In the genomic region with DNA sequence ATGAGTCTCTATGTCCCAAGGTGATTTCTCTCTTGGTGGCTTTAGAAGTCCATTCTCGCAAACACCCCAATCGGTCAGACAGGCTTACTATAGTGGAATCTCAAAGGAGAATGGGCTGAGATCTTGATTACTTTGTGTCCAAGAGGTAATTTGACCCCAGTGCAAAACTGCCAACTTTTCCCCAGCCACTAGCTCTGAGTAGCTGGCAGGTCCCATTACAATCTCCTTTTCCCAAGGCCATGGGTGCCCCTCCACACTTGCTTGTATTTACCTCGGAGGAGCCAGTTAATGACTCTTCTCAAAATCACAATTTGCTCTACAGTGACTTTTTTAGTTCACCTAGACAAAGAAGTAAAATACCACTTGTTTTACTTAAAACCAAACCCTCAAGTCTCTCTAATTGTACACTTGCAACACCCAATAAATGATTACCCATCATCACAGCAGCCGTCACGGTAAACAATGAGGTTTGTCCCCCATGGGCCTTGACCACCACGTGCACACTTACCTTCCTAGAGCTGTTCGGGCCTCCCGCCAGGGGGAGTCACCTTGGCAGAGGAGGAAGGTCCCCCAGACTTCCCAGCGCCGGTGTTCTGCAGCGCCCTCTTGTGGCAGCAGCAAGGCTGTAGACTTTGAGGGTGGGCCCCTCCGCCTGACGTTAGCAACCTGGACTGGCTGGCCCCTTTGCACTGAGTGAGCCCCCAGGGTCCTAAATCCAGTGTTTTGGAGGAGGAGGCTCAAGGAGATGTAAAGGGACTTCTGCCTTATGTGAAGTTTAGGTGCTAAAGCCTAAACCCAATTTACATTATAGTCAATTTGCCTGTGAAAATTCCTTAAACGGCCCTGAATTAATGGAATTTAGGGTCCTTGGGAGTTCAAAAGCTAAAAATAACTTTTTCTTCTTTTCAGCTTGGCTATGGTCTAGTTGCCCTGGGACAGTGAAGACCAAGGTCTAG, we compare ENCODE assay signal across 8 cellular contexts. TPM values are rescaled to one million over a fixed set of nuclear protein-coding genes. Genes with fewer than 3 reads are reported as not detected.
DNase-seq lines count a peak whose midpoint lies in the region; ATAC-seq and TF ChIP-seq lines count a peak whose summit lies in the region.

No MANE protein-coding gene starts in this region.

- H3K27ac ChIP-seq in HL-60 (replicated peaks) (no peak overlapping the region), SK-N-SH (ENCODE audit: low read depth in 2 of 2, low read length in 1 of 2) (no peak overlapping the region), iPS DF 6.9 (ENCODE audit: low read length) (no peak overlapping the region)

- no peaks in the 10 kb centered on the region for H3K9me2 ChIP-seq in SK-N-SH

- no peak overlapping the region for H2AFZ ChIP-seq in SK-N-SH (ENCODE audit: low read depth)

- H3K27me3 ChIP-seq in HL-60 (ENCODE audit: insufficient read depth, poor library complexity, severe bottlenecking), result no peaks in the 10 kb centered on the region
- peaks cover 16% of the 10 kb centered on the region; the same call in 1 of the 2 replicates for H3K27me3 ChIP-seq in SK-N-SH (ENCODE audit: insufficient read depth)
- peaks cover 5% of the 10 kb centered on the region; the same call in 1 of the 2 replicates for H3K27me3 ChIP-seq in iPS DF 6.9 (ENCODE audit: control insufficient read depth, insufficient read depth, low read length)

- H3F3A ChIP-seq in SK-N-SH (replicated peaks; ENCODE audit: insufficient read depth), result no peaks in the 10 kb centered on the region

- H3K4me2 ChIP-seq in SK-N-SH, result no peak overlapping the region

- H3K4me1 ChIP-seq in SK-N-SH (ENCODE audit: control insufficient read depth in 1 of 2, insufficient read depth in 2 of 2, low read depth in 1 of 2, low read length in 1 of 2) (no peaks in the 10 kb centered on the region), iPS DF 6.9 (ENCODE audit: control insufficient read depth, insufficient read depth, low read length) (no peaks in the 10 kb centered on the region; the same call in 1 of the 2 replicates)

- TF ChIP-seq RAD21 in SK-N-SH (IDR thresholded peaks at IDR 0.05; ENCODE audit: low read length), result peak; percentile 43

- H3K9me3 Mint-ChIP-seq in activated naive CD4-positive, alpha-beta T cell treated with anti-CD3 and anti-CD28 coated beads for 36 hours, result no peaks in the 10 kb centered on the region

- no peaks in the 10 kb centered on the region for H3K27me3 Mint-ChIP-seq in activated naive CD4-positive, alpha-beta T cell treated with anti-CD3 and anti-CD28 coated beads for 36 hours (ENCODE audit: low read depth)

- H3K9me3 ChIP-seq in SK-N-SH, result no peaks in the 10 kb centered on the region
- no peaks in the 10 kb centered on the region for H3K9me3 ChIP-seq in iPS DF 6.9 (ENCODE audit: control insufficient read depth, insufficient read depth, low read length)

- H3K27ac Mint-ChIP-seq in activated naive CD4-positive, alpha-beta T cell treated with anti-CD3 and anti-CD28 coated beads for 36 hours, result no peak overlapping the region

- 89% methylated on average over 6 of the region's 14 CpGs for WGBS in SK-N-SH (ENCODE audit: low lambda C conversion rate)
- no CpG with 5 or more reads among the region's 14 CpGs for WGBS in iPS DF 6.9 (ENCODE audit: insufficient coverage, insufficient read length)

- no peaks in the 10 kb centered on the region for H3K79me2 ChIP-seq in SK-N-SH (ENCODE audit: insufficient read depth)

- H3K36me3 ChIP-seq in SK-N-SH (replicated peaks in 1 of 2; ENCODE audit: control insufficient read depth in 1 of 2, insufficient read depth in 2 of 2, low read length in 1 of 2) (no peaks in the 10 kb centered on the region), iPS DF 6.9 (ENCODE audit: control insufficient read depth, insufficient read depth, low read length) (no peaks in the 10 kb centered on the region)

- no peak for TF ChIP-seq EP300 in SK-N-SH (IDR thresholded peaks at IDR 0.05; ENCODE audit: borderline replicate concordance in 1 of 2, low read depth in 1 of 2, low read length in 1 of 2)

- ATAC-seq in omental fat pad (ENCODE audit: low FRiP score), result no peak
- ATAC-seq in HG02840 (IDR thresholded peaks at IDR 0.05; ENCODE audit: low FRiP score, unreplicated experiment), result no peak

- peaks cover 3% of the 10 kb centered on the region for H3K4me1 Mint-ChIP-seq in activated naive CD4-positive, alpha-beta T cell treated with anti-CD3 and anti-CD28 coated beads for 36 hours (ENCODE audit: low read depth)

- H4K20me1 ChIP-seq in SK-N-SH (ENCODE audit: insufficient read depth), result no peaks in the 10 kb centered on the region

- H3K4me3 ChIP-seq in GM12864 (ENCODE audit: low read depth, low read length), result no peak overlapping the region
- H3K4me3 ChIP-seq in HL-60 (replicated peaks; ENCODE audit: insufficient read depth, low read length), result no peak overlapping the region
- peak overlapping the region in 1 of 2 experiments; percentile 46; a peak in 1 of 4 replicates for H3K4me3 ChIP-seq in SK-N-SH (ENCODE audit: low read depth in 2 of 2, low read length in 1 of 2)
- H3K4me3 ChIP-seq in iPS DF 6.9 (ENCODE audit: low read length), result no peak overlapping the region

- POLR2A ChIA-PET in SK-N-SH (lab: Yijun Ruan, JAX), result no interaction called here

- no peak overlapping the region for H3K9ac ChIP-seq in SK-N-SH

- CTCF ChIA-PET in SK-N-SH (lab: Yijun Ruan, JAX), result interaction anchor here (0.8 to 5.2 kb wide), 15 partner anchors 9 to 370 kb away, joined by 3 to 47 read pairs (median 5); partner anchors contain the start of gene HDAC11
- CTCF ChIA-PET in activated naive CD4-positive, alpha-beta T cell treated with anti-CD3 and anti-CD28 coated beads for 36 hours (lab: Charles Lee), result interaction anchor here (0.6 to 2.6 kb wide), 21 partner anchors 8 to 938 kb away, joined by 3 to 20 read pairs (median 4); no protein-coding TSS in a partner anchor

- no peak overlapping the region for H3K4me3 Mint-ChIP-seq in activated naive CD4-positive, alpha-beta T cell treated with anti-CD3 and anti-CD28 coated beads for 36 hours

- H3K36me3 Mint-ChIP-seq in activated naive CD4-positive, alpha-beta T cell treated with anti-CD3 and anti-CD28 coated beads for 36 hours (ENCODE audit: low read depth), result no peaks in the 10 kb centered on the region

- intact Hi-C loops in activated naive CD4-positive, alpha-beta T cell treated with anti-CD3 and anti-CD28 coated beads for 36 hours (cut with micrococcal nuclease), result loop anchor here (1.0 kb wide), 1 partner anchor 369 kb away; no protein-coding TSS in a partner anchor

- TF ChIP-seq CTCF in GM12864 (IDR thresholded peaks at IDR 0.05; ENCODE audit: low read depth, low read length, missing control alignments), result peak; percentile 93
- TF ChIP-seq CTCF in HL-60 (IDR thresholded peaks at IDR 0.05; ENCODE audit: insufficient read depth, low read length), result peak; percentile 43
- peak; percentile 61 for TF ChIP-seq CTCF in SK-N-SH (IDR thresholded peaks at IDR 0.05)
- TF ChIP-seq CTCF in omental fat pad (IDR thresholded peaks at IDR 0.05), result no peak

- DNase-seq in GM12864 (ENCODE audit: low read depth) (peak; percentile 42), HL-60 (ENCODE audit: low read depth in 1 of 2, low spot score in 1 of 2) (peak; percentile 60 to 69), SK-N-SH (peak; percentile 72), iPS DF 6.9 (ENCODE audit: low read depth, low spot score) (peak; percentile 87), omental fat pad (ENCODE audit: low spot score) (no peak)
- DNase-seq in activated naive CD4-positive, alpha-beta T cell treated with anti-CD3 and anti-CD28 coated beads for 36 hours, result peak; percentile 85
- DNase-seq in stimulated activated CD4-positive, alpha-beta T cell treated with anti-CD3 and anti-CD28 coated beads, TNF-alpha, amount 100 ng/mL, for 1 hour (ENCODE audit: low read depth in 3 of 3, low spot score in 1 of 3), result peak in 2 of 3 donors; percentile 48 to 59

TF ChIP-seq in SK-N-SH, 30 proteins besides CTCF, POLR2A, EP300 and RAD21:
- peak; percentile 17; the same call in 1 of the 2 replicates for TF ChIP-seq SMC3 (IDR thresholded peaks at IDR 0.05; ENCODE audit: low read depth, low read length)
- TF ChIP-seq CHD2 (IDR thresholded peaks at IDR 0.05; ENCODE audit: low read length, partially characterized antibody), result no peak

RNA-seq across cellular contexts. Expression of gene HDAC11, which starts 18.7 kb away (rescaled TPM):
- polyA plus RNA-seq in SK-N-SH (2012; rRNA removed), result 13.9 and 17.5 TPM in 2 replicates
- 7.3 and 11.6 TPM in 2 replicates for polyA plus RNA-seq in SK-N-SH (2012; cell fraction: cytosol; rRNA removed)
- 12.8 and 15.7 TPM in 2 replicates for polyA plus RNA-seq in SK-N-SH (2012; cell fraction: nucleus; rRNA removed)
- total RNA-seq in activated naive CD4-positive, alpha-beta T cell treated with anti-CD3 and anti-CD28 coated beads for 36 hours, result 1 to 10 TPM; 1.6 to 2.4 TPM
- 10 to 100 TPM in 1 of 4 donors, 1 to 10 TPM in 3; 5.9 to 22.2 (median 9.3) TPM for total RNA-seq in omental fat pad

RNA-seq across cellular contexts. Expression of gene NUP210, which starts 41.3 kb away (rescaled TPM):
- polyA plus RNA-seq in SK-N-SH (2012; rRNA removed), result 1.8 TPM in 2 replicates
- 0.81 and 1.8 TPM in 2 replicates for polyA plus RNA-seq in SK-N-SH (2012; cell fraction: cytosol; rRNA removed)
- polyA plus RNA-seq in SK-N-SH (2012; cell fraction: nucleus; rRNA removed), result 1.8 and 2.1 TPM in 2 replicates
- 100 to 1,000 TPM; 148 TPM for total RNA-seq in activated naive CD4-positive, alpha-beta T cell treated with anti-CD3 and anti-CD28 coated beads for 36 hours
- total RNA-seq in omental fat pad, result 1 to 10 TPM; 3.2 to 9.1 (median 4.1) TPM

Comparison
In these comparisons a context has a peak if more than half of its experiments do, and no peak if none do; other contexts are left out.
1. CTCF ChIP-seq: peak in GM12864 (single experiment), HL-60 (single experiment) and SK-N-SH (single experiment); none in omental fat pad (0 of 3).
2. RNA of gene NUP210, which starts 41.3 kb away (total RNA-seq): 148 TPM in activated naive CD4-positive, alpha-beta T cell treated with anti-CD3 and anti-CD28 coated beads for 36 hours; 3.2 to 9.1 TPM in omental fat pad; every median in the first group is over 10 times any median in the second.